In the genomic region with DNA sequence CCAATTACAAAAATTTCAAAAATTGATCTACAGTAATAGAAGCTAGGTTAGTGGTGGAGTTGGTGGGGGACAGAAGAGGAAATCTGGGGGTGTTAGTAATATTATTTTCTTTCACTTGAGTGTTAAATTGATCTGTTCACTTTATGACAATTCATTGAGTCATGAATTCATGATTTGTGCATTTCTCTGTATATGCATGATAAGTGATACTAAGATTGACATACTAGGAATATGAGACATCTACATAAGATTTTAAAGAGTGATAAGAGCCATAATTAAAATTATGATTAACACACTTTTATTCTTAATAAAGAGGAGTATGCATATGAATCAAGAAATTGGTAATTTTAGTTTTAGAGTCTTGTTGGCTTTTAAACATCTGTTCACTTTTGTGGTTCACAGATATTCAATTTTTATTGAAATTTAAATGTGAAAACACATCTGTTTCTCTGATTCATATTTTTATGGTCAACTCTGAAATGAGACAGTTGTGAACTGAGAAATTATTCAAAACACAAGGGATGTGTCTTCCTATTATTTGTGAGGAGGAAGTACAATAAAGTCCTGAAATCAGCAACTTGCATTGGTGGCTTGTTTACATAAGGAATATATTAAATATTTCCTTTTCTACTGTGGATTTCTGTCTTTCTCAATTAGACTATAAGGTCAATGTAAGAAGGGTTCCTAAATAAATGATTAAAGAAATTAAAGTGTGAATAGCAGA, we compare ENCODE assay signal across 17 cellular contexts.
"Had no signal": no experiment of that assay in that cellular context is flagged by ENCODE, and none has a peak within 500 bp of the region (broad histone marks: within the 10 kb centered on the region; RNA-seq: fewer than 3 reads in every experiment).

No MANE protein-coding gene starts in this region.

- H3K9me3 ChIP-seq: pancreas, thoracic aorta, upper lobe of left lung had no signal

- H3K27me3 Mint-ChIP-seq: brain had no signal

- ATAC-seq: activated naive CD8-positive, alpha-beta T cell treated with anti-CD3 and anti-CD28 coated beads, Interleukin-2, amount 50 U/mL, for 24 hours; naive thymus-derived CD4-positive, alpha-beta T cell; stimulated activated naive B cell treated with anti-CD40 and anti-IgM and Interleukin-4, amounts not matched to agents 10 μg/mL and 1 μg/mL and 100 μg/mL, for 72 hours had no signal

- H2AFZ ChIP-seq: neural progenitor cell had no signal

- H3K27me3 ChIP-seq: neural progenitor cell, pancreas, upper lobe of left lung had no signal

- H3K36me3 Mint-ChIP-seq: activated naive CD4-positive, alpha-beta T cell treated with anti-CD3 and anti-CD28 coated beads, Interleukin-2, amount 10 ng/mL, durations not matched to agents 7 days and 5 days; brain; immature natural killer cell; neural progenitor cell; stimulated activated naive B cell treated with anti-CD40 and anti-IgM and Interleukin-4, amounts not matched to agents 10 μg/mL and 1 μg/mL and 100 μg/mL, for 72 hours had no signal

- H3K4me2 ChIP-seq: neural progenitor cell had no signal

- H3K27ac ChIP-seq: neural progenitor cell, pancreas, thoracic aorta, upper lobe of left lung had no signal

- H3K36me3 ChIP-seq: neural progenitor cell, pancreas, thoracic aorta, upper lobe of left lung had no signal

- H3K4me1 ChIP-seq: neural progenitor cell, pancreas had no signal

- DNase-seq: activated CD4-positive, alpha-beta memory T cell treated with anti-CD3 and anti-CD28 coated beads, Interleukin-2, amount 10 ng/mL, durations not matched to agents 7 days and 5 days; activated CD4-positive, alpha-beta T cell treated with anti-CD3 and anti-CD28 coated beads for 4 hours; activated effector memory CD4-positive, alpha-beta T cell treated with Interleukin-2 at 50 U/mL for 16 hours; activated naive CD4-positive, alpha-beta T cell treated with anti-CD3 and anti-CD28 coated beads, Interleukin-2, amount 10 ng/mL, durations not matched to agents 7 days and 5 days; activated naive CD8-positive, alpha-beta T cell treated with anti-CD3 and anti-CD28 coated beads, Interleukin-2, amount 50 U/mL, for 24 hours; activated T-cell treated with anti-CD3 and anti-CD28 coated beads, Interleukin-2, amount 50 U/mL, for 1 hour; anterior cingulate cortex; cortex of kidney; immature natural killer cell; naive thymus-derived CD4-positive, alpha-beta T cell; pancreas; stimulated activated CD4-positive, alpha-beta T cell treated with anti-CD3 and anti-CD28 coated beads, Interleukin-4, amount 100 ng/mL, for 4 hours; stimulated activated naive B cell treated with anti-CD40 and anti-IgM and Interleukin-4, amounts not matched to agents 10 μg/mL and 1 μg/mL and 100 μg/mL, for 72 hours; upper lobe of left lung had no signal

- H3K4me3 ChIP-seq: neural progenitor cell, pancreas, thoracic aorta, upper lobe of left lung had no signal

- H3K4me1 Mint-ChIP-seq: activated CD4-positive, alpha-beta memory T cell treated with anti-CD3 and anti-CD28 coated beads, Interleukin-2, amount 10 ng/mL, durations not matched to agents 7 days and 5 days; activated naive CD4-positive, alpha-beta T cell treated with anti-CD3 and anti-CD28 coated beads, Interleukin-2, amount 10 ng/mL, durations not matched to agents 7 days and 5 days; activated naive CD8-positive, alpha-beta T cell treated with anti-CD3 and anti-CD28 coated beads, Interleukin-2, amount 50 U/mL, for 24 hours; brain; immature natural killer cell; naive thymus-derived CD4-positive, alpha-beta T cell; neural progenitor cell; stimulated activated naive B cell treated with anti-CD40 and anti-IgM and Interleukin-4, amounts not matched to agents 10 μg/mL and 1 μg/mL and 100 μg/mL, for 72 hours had no signal

- H3K27ac Mint-ChIP-seq: activated CD4-positive, alpha-beta memory T cell treated with anti-CD3 and anti-CD28 coated beads, Interleukin-2, amount 10 ng/mL, durations not matched to agents 7 days and 5 days; activated naive CD4-positive, alpha-beta T cell treated with anti-CD3 and anti-CD28 coated beads, Interleukin-2, amount 10 ng/mL, durations not matched to agents 7 days and 5 days; activated naive CD8-positive, alpha-beta T cell treated with anti-CD3 and anti-CD28 coated beads, Interleukin-2, amount 50 U/mL, for 24 hours; brain; immature natural killer cell; naive thymus-derived CD4-positive, alpha-beta T cell; neural progenitor cell; stimulated activated naive B cell treated with anti-CD40 and anti-IgM and Interleukin-4, amounts not matched to agents 10 μg/mL and 1 μg/mL and 100 μg/mL, for 72 hours had no signal

- H3K9me3 Mint-ChIP-seq: activated CD4-positive, alpha-beta memory T cell treated with anti-CD3 and anti-CD28 coated beads, Interleukin-2, amount 10 ng/mL, durations not matched to agents 7 days and 5 days had no signal

- H3K4me3 Mint-ChIP-seq: activated CD4-positive, alpha-beta memory T cell treated with anti-CD3 and anti-CD28 coated beads, Interleukin-2, amount 10 ng/mL, durations not matched to agents 7 days and 5 days; activated naive CD4-positive, alpha-beta T cell treated with anti-CD3 and anti-CD28 coated beads, Interleukin-2, amount 10 ng/mL, durations not matched to agents 7 days and 5 days; activated naive CD8-positive, alpha-beta T cell treated with anti-CD3 and anti-CD28 coated beads, Interleukin-2, amount 50 U/mL, for 24 hours; brain; immature natural killer cell; naive thymus-derived CD4-positive, alpha-beta T cell; neural progenitor cell; stimulated activated naive B cell treated with anti-CD40 and anti-IgM and Interleukin-4, amounts not matched to agents 10 μg/mL and 1 μg/mL and 100 μg/mL, for 72 hours had no signal
